In the genomic region with DNA sequence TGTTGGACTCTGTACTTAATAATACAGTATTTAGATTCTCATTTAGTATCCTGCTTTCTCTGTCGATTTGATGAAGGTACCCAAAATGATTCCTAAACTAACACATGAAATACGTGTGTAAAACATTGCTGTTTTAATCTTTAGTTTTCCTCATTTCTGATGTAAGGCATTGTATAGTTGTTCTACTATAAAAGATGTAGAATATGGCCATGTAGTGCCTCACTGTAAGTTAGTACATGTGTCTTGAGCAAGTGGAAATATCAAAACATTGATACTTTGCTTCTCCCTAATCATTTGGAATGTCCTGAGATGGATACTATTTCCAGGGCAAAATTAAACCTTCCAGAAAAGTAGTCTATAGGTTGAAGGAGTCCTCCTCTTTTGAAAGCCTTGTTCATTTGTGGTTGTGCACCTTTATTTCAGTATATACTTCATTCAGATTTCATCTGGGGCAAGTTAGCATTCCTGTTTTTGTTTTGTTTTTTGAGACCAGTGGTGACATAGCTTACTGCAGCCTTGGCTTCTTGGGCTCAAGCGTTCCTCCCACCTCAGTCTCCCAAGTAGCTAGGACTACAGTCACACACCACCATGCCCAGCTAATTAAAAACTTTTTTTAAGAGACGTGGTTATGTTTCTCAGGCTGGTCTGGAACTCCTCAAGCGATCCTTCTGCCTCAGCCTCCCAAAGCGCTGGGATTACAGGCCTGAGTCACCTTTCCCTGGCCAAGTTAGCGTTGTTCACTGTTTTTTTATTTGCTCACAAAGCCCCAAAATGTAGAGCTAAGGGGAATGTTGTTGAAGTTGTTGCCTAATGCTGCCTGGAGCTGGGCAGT, we compare ENCODE assay signal across 10 cellular contexts. TPM values are rescaled to one million over a fixed set of nuclear protein-coding genes. Genes with fewer than 3 reads are reported as not detected.
DNase-seq lines count a peak whose midpoint lies in the region; ATAC-seq and TF ChIP-seq lines count a peak whose summit lies in the region.
"Had no signal": no experiment of that assay in that cellular context is flagged by ENCODE, and none has a peak within 500 bp of the region (broad histone marks: within the 10 kb centered on the region; RNA-seq: fewer than 3 reads in every experiment).

No MANE protein-coding gene starts in this region.

- peaks cover 60% of the 10 kb centered on the region for H3K4me1 Mint-ChIP-seq in activated CD4-positive, alpha-beta T cell treated with anti-CD3 and anti-CD28 coated beads, Interleukin-2, amount 10 ng/mL, durations not matched to agents 7 days and 5 days
- H3K4me1 Mint-ChIP-seq in activated B cell treated with CpG ODN at 0.5 μM for 24 hours: peaks cover 72% of the 10 kb centered on the region
- H3K4me1 Mint-ChIP-seq in stimulated activated naive B cell treated with anti-CD40 and anti-IgM and Interleukin-4, amounts not matched to agents 10 μg/mL and 1 μg/mL and 100 μg/mL, for 72 hours: peaks cover 34 to 61% of the 10 kb centered on the region in 2 donors

- POLR2A ChIA-PET in activated CD4-positive, alpha-beta T cell treated with anti-CD3 and anti-CD28 coated beads, Interleukin-2, amount 10 ng/mL, durations not matched to agents 7 days and 5 days (lab: Charles Lee): interaction anchor here (0.7 to 0.9 kb wide), 2 partner anchors 8 to 58 kb away, joined by 3 to 4 read pairs; no protein-coding TSS in a partner anchor
- POLR2A ChIA-PET in activated B cell treated with CpG ODN at 0.5 μM for 24 hours (lab: Charles Lee): interaction anchor here (0.9 to 6.6 kb wide), 6 partner anchors 9 to 153 kb away, joined by 3 to 83 read pairs (median 4); a partner anchor contains a TSS

- no peak for ATAC-seq in activated B cell treated with CpG ODN at 0.5 μM for 24 hours (ENCODE audit: low read depth)
- peak in 1 of 2 donors; percentile 23 for ATAC-seq in stimulated activated naive B cell treated with anti-CD40 and anti-IgM and Interleukin-4, amounts not matched to agents 10 μg/mL and 1 μg/mL and 100 μg/mL, for 72 hours (replicated peaks)
- no peak for ATAC-seq in HG03039 (IDR thresholded peaks at IDR 0.05; ENCODE audit: unreplicated experiment)
- ATAC-seq in GM21390 (IDR thresholded peaks at IDR 0.05; ENCODE audit: unreplicated experiment): no peak

- DNase-seq in activated CD4-positive, alpha-beta T cell treated with anti-CD3 and anti-CD28 coated beads, Interleukin-2, amount 10 ng/mL, durations not matched to agents 7 days and 5 days: no peak
- DNase-seq in activated CD4-positive, alpha-beta T cell treated with anti-CD3 and anti-CD28 coated beads, Interleukin-2, amount 50 U/mL, for 4 hours: no peak
- DNase-seq in activated B cell treated with CpG ODN at 0.5 μM for 24 hours (no peak), fibroblast of gingiva (ENCODE audit: low read depth) (peak; percentile 47), NCI-H1694 treated with DMSO at 0.1 percent for 48 hours (lab: John Stamatoyannopoulos, UW) (no peak)
- DNase-seq in stimulated activated naive B cell treated with anti-CD40 and anti-IgM and Interleukin-4, amounts not matched to agents 10 μg/mL and 1 μg/mL and 100 μg/mL, for 72 hours: no peak
- DNase-seq: NCI-H1417; stimulated activated CD4-positive, alpha-beta T cell treated with anti-CD3 and anti-CD28 coated beads, Interleukin-4, amount 100 ng/mL, for 1 hour had no signal

- H3K36me3 Mint-ChIP-seq in activated CD4-positive, alpha-beta T cell treated with anti-CD3 and anti-CD28 coated beads, Interleukin-2, amount 10 ng/mL, durations not matched to agents 7 days and 5 days (ENCODE audit: low read depth): peaks cover 83% of the 10 kb centered on the region
- H3K36me3 Mint-ChIP-seq in activated B cell treated with CpG ODN at 0.5 μM for 24 hours (ENCODE audit: low read depth): peaks cover 91% of the 10 kb centered on the region
- H3K36me3 Mint-ChIP-seq in stimulated activated naive B cell treated with anti-CD40 and anti-IgM and Interleukin-4, amounts not matched to agents 10 μg/mL and 1 μg/mL and 100 μg/mL, for 72 hours: peaks cover 44 to 57% of the 10 kb centered on the region in 2 donors

- CTCF ChIA-PET in activated CD4-positive, alpha-beta T cell treated with anti-CD3 and anti-CD28 coated beads, Interleukin-2, amount 10 ng/mL, durations not matched to agents 7 days and 5 days (lab: Charles Lee): interaction anchor here (0.6 to 2.1 kb wide), 6 partner anchors 8 to 180 kb away, joined by 3 to 11 read pairs (median 4); no protein-coding TSS in a partner anchor
- CTCF ChIA-PET in activated B cell treated with CpG ODN at 0.5 μM for 24 hours (lab: Charles Lee): interaction anchor here (1.4 to 1.6 kb wide), 2 partner anchors 9 to 10 kb away, joined by 4 to 5 read pairs; no protein-coding TSS in a partner anchor

- H3K9me3 Mint-ChIP-seq in activated CD4-positive, alpha-beta T cell treated with anti-CD3 and anti-CD28 coated beads, Interleukin-2, amount 10 ng/mL, durations not matched to agents 7 days and 5 days: no peaks in the 10 kb centered on the region
- H3K9me3 Mint-ChIP-seq in activated B cell treated with CpG ODN at 0.5 μM for 24 hours: no peaks in the 10 kb centered on the region
- H3K9me3 Mint-ChIP-seq in stimulated activated naive B cell treated with anti-CD40 and anti-IgM and Interleukin-4, amounts not matched to agents 10 μg/mL and 1 μg/mL and 100 μg/mL, for 72 hours: no peaks in the 10 kb centered on the region

- H3K27me3 Mint-ChIP-seq in activated CD4-positive, alpha-beta T cell treated with anti-CD3 and anti-CD28 coated beads, Interleukin-2, amount 10 ng/mL, durations not matched to agents 7 days and 5 days: no peaks in the 10 kb centered on the region
- H3K27me3 Mint-ChIP-seq in activated B cell treated with CpG ODN at 0.5 μM for 24 hours: no peaks in the 10 kb centered on the region
- H3K27me3 Mint-ChIP-seq in stimulated activated naive B cell treated with anti-CD40 and anti-IgM and Interleukin-4, amounts not matched to agents 10 μg/mL and 1 μg/mL and 100 μg/mL, for 72 hours: no peaks in the 10 kb centered on the region

- intact Hi-C loops in activated B cell treated with CpG ODN at 0.5 μM for 24 hours (cut with micrococcal nuclease): no loop called here

- no peak overlapping the region for H3K4me3 Mint-ChIP-seq in activated CD4-positive, alpha-beta T cell treated with anti-CD3 and anti-CD28 coated beads, Interleukin-2, amount 10 ng/mL, durations not matched to agents 7 days and 5 days
- H3K4me3 Mint-ChIP-seq in activated B cell treated with CpG ODN at 0.5 μM for 24 hours: no peak overlapping the region
- no peak overlapping the region for H3K4me3 Mint-ChIP-seq in stimulated activated naive B cell treated with anti-CD40 and anti-IgM and Interleukin-4, amounts not matched to agents 10 μg/mL and 1 μg/mL and 100 μg/mL, for 72 hours

- peak overlapping the region; percentile 66 for H3K27ac Mint-ChIP-seq in activated CD4-positive, alpha-beta T cell treated with anti-CD3 and anti-CD28 coated beads, Interleukin-2, amount 10 ng/mL, durations not matched to agents 7 days and 5 days
- peak overlapping the region; percentile 50 for H3K27ac Mint-ChIP-seq in activated B cell treated with CpG ODN at 0.5 μM for 24 hours
- H3K27ac Mint-ChIP-seq in stimulated activated naive B cell treated with anti-CD40 and anti-IgM and Interleukin-4, amounts not matched to agents 10 μg/mL and 1 μg/mL and 100 μg/mL, for 72 hours: peak overlapping the region; percentile 47

- no peak for TF ChIP-seq CTCF in activated B cell treated with CpG ODN at 0.5 μM for 24 hours (IDR thresholded peaks at IDR 0.05)

RNA-seq across cellular contexts. Expression of a gene that starts 11.6 kb away (rescaled TPM):
- total RNA-seq in activated CD4-positive, alpha-beta T cell treated with anti-CD3 and anti-CD28 coated beads, Interleukin-2, amount 10 ng/mL, durations not matched to agents 7 days and 5 days: 100 to 1,000 TPM; 394 to 441 TPM
- total RNA-seq in activated B cell treated with CpG ODN at 0.5 μM for 24 hours: 421 and 494 TPM in 2 replicates

RNA-seq across cellular contexts. Expression of a gene that starts 58.5 kb away (rescaled TPM):
- 100 to 1,000 TPM in 1 of 2 experiments, 10 to 100 TPM in 1; 99.1 to 114 TPM for total RNA-seq in activated CD4-positive, alpha-beta T cell treated with anti-CD3 and anti-CD28 coated beads, Interleukin-2, amount 10 ng/mL, durations not matched to agents 7 days and 5 days
- 23.2 and 26.1 TPM in 2 replicates for total RNA-seq in activated B cell treated with CpG ODN at 0.5 μM for 24 hours
